Comparison of ENCODE assay signal across 14 cellular contexts in genomic region chr14:96497087-96497486, GRCh38. TPM values are rescaled to one million over a fixed set of nuclear protein-coding genes. Genes with fewer than 3 reads are reported as not detected.
DNase-seq lines count a peak whose midpoint lies in the region; ATAC-seq, FAIRE-seq and TF ChIP-seq lines count a peak whose summit lies in the region.
"Had no signal": no experiment of that assay in that cellular context is flagged by ENCODE, and none has a peak within 500 bp of the region (broad histone marks: within the 10 kb centered on the region; RNA-seq: fewer than 3 reads in every experiment).

No MANE protein-coding gene starts in this region.

- no peak overlapping the region for H3K27ac ChIP-seq in mammary epithelial cell (ENCODE audit: insufficient read depth, low read depth, low read length)
- H3K27ac ChIP-seq: prostate gland had no signal

- H3K4me1 ChIP-seq in mammary epithelial cell (ENCODE audit: insufficient read depth, low read length) = peaks cover 6% of the 10 kb centered on the region
- H3K4me1 ChIP-seq: BE2C, prostate gland had no signal

- no peak overlapping the region for H2AFZ ChIP-seq in mammary epithelial cell (ENCODE audit: low read depth, low read length)

- TF ChIP-seq CTCF in mammary epithelial cell (conservative IDR thresholded peaks at IDR 0.05 in 1 of 2, IDR thresholded peaks at IDR 0.05 in 1 of 2; ENCODE audit: extremely low read depth in 1 of 2, insufficient read depth in 1 of 2, low read depth in 1 of 2, low read length in 2 of 2) = no peak

- DNase-seq in GM12892 (ENCODE audit: insufficient read length) = no peak
- DNase-seq in mammary epithelial cell = peak; percentile 77
- DNase-seq in T-helper 9 cell = no peak
- no peak for DNase-seq in stimulated activated naive CD4-positive, alpha-beta T cell treated with Interleukin-2 at 50 U/mL for 16 hours (lab: John Stamatoyannopoulos, UW)
- no peak for DNase-seq in activated effector memory CD4-positive, alpha-beta T cell treated with anti-CD3 and anti-CD28 coated beads, Interleukin-2, amount 50 U/mL, for 16 hours
- no peak for DNase-seq in ACHN
- DNase-seq: activated naive CD8-positive, alpha-beta T cell treated with anti-CD3 and anti-CD28 coated beads, Interleukin-2, amount 10 ng/mL, durations not matched to agents 7 days and 5 days; BE2C; mucosa of descending colon; NCI-H1930 had no signal

- dilution Hi-C loops in mammary epithelial cell (cut with HindIII; ENCODE audit: low sequenced_read_pairs) = no loop called here

- 51% methylated on average over 5 of the region's 5 CpGs for WGBS in mammary epithelial cell (ENCODE audit: low coverage, missing lambda C conversion rate)

- no peaks in the 10 kb centered on the region for H3K36me3 ChIP-seq in mammary epithelial cell (ENCODE audit: insufficient read depth, low read length)
- H3K36me3 ChIP-seq: BE2C, prostate gland had no signal

- H3K9me3 ChIP-seq in mammary epithelial cell (replicated peaks; ENCODE audit: insufficient read depth, low read length) = no peaks in the 10 kb centered on the region
- H3K9me3 ChIP-seq: BE2C, mucosa of descending colon, prostate gland had no signal

- in situ Hi-C loops in mammary epithelial cell (cut with MboI; ENCODE audit: low sequenced_read_pairs in 2 of 2) = no loop called here
- in situ Hi-C loops in ACHN (cut with HindIII; ENCODE audit: low pct_ligation_motif_present, low pct_unique_long_range_greater_than_20kb, low sequenced_read_pairs) = no loop called here

- TF ChIP-seq POLR2A in GM12892 (IDR thresholded peaks at IDR 0.05; ENCODE audit: low read depth, low read length) = no peak

- intact Hi-C loops in mammary epithelial cell (cut with micrococcal nuclease) = no loop called here

- ATAC-seq in GM19351 (IDR thresholded peaks at IDR 0.05; ENCODE audit: unreplicated experiment) = peak; percentile 53
- peak; percentile 39 for ATAC-seq in HG03108 (IDR thresholded peaks at IDR 0.05; ENCODE audit: unreplicated experiment)
- ATAC-seq: mucosa of descending colon had no signal

- peak; percentile 72 for FAIRE-seq in GM12892 (lab: Jason Lieb, UNC)
- FAIRE-seq: colon had no signal

- no peak overlapping the region for H3K4me3 ChIP-seq in mammary epithelial cell (replicated peaks in 1 of 3; ENCODE audit: insufficient read depth in 1 of 3, low read depth in 2 of 3, low read length in 3 of 3)
- H3K4me3 ChIP-seq: mucosa of descending colon, prostate gland had no signal

- peaks cover 11% of the 10 kb centered on the region for H3K79me2 ChIP-seq in mammary epithelial cell (ENCODE audit: insufficient read depth, low read length)

- no peaks in the 10 kb centered on the region for H4K20me1 ChIP-seq in mammary epithelial cell (ENCODE audit: insufficient read depth, low read length)

- H3K27me3 ChIP-seq in mammary epithelial cell (ENCODE audit: insufficient read depth, low read length) = no peaks in the 10 kb centered on the region
- H3K27me3 ChIP-seq: BE2C had no signal

- no peak overlapping the region for H3K4me2 ChIP-seq in mammary epithelial cell (ENCODE audit: insufficient read depth, low read depth, low read length)

- CTCF ChIA-PET in mammary epithelial cell (lab: Charles Lee; ENCODE audit: low non-redundant PET) = no interaction called here

- no peak overlapping the region for H3K9ac ChIP-seq in mammary epithelial cell (ENCODE audit: insufficient read depth, low read length)

- BruUV-seq in mammary epithelial cell (replicated peaks; lab: Mats Ljungman, UMichigan) = no TSS peak

RNA-seq across cellular contexts. Expression of gene PAPOLA, which starts 5.1 kb away (rescaled TPM):
- 90.6 TPM for polyA plus RNA-seq in GM12892 (2012; ENCODE audit: missing spikeins)
- 100 to 1,000 TPM; 117 to 152 TPM for total RNA-seq in mammary epithelial cell
- 97.4 TPM for polyA plus RNA-seq in mammary epithelial cell
- 89.9 TPM for polyA minus RNA-seq in mammary epithelial cell
